In the genomic region with DNA sequence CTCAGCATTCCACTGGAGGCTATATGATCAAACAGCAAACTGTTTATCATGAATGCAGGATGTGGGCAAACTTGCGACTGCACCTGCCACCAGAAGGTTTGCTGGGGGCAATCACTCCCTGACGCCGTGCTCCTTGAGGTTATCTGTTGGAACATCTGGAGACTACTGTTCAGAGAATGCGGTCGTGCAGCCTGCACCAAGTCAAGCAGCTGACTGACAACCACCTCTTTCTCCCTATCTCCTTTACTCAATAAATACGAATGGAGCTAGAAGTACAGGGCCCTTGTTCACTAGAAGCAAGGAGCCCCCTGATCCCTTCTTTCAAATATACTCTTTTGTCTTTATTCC, we compare ENCODE assay signal across 27 cellular contexts.
"Had no signal": no experiment of that assay in that cellular context is flagged by ENCODE, and none has a peak within 500 bp of the region (broad histone marks: within the 10 kb centered on the region; RNA-seq: fewer than 3 reads in every experiment).

No MANE protein-coding gene starts in this region.

- DNase-seq: activated B cell treated with CpG ODN at 0.5 μM for 24 hours; activated CD4-positive, alpha-beta memory T cell treated with anti-CD3 and anti-CD28 coated beads, Interleukin-2, amount 10 ng/mL, durations not matched to agents 7 days and 5 days; activated CD4-positive, alpha-beta T cell treated with anti-CD3 and anti-CD28 coated beads for 4 hours; activated CD4-positive, CD25-positive, alpha-beta regulatory T cell treated with anti-CD3 and anti-CD28 coated beads, Interleukin-2, amount 50 U/mL, for 72 hours; activated CD8-positive, alpha-beta memory T cell treated with anti-CD3 and anti-CD28 coated beads for 24 hours; activated CD8-positive, alpha-beta memory T cell treated with anti-CD3 and anti-CD28 coated beads, Interleukin-2, amount 10 ng/mL, durations not matched to agents 7 days and 5 days; activated CD8-positive, alpha-beta memory T cell treated with anti-CD3 and anti-CD28 coated beads, Interleukin-2, amount 50 U/mL, for 48 hours; activated effector memory CD4-positive, alpha-beta T cell treated with Interleukin-2 at 50 U/mL for 16 hours; activated naive CD4-positive, alpha-beta T cell treated with anti-CD3 and anti-CD28 coated beads, Interleukin-2, amount 10 ng/mL, durations not matched to agents 7 days and 5 days; activated T-cell treated with anti-CD3 and anti-CD28 coated beads, Interleukin-2, amount 50 U/mL, for 48 hours; amygdala; NCI-H1092; NCI-H1436 treated with DMSO at 0.1 percent for 48 hours; NCI-H2107; NCI-H2171; NCI-H510A; Right ventricle myocardium superior; SW 1271; T-helper 1 cell; T-helper 2 cell; T-helper 9 cell had no signal

- H3K4me3 ChIP-seq: ascending aorta, cardiac muscle cell had no signal

- H3K27me3 ChIP-seq: ascending aorta, cardiac muscle cell had no signal

- H3K27ac ChIP-seq: ascending aorta, cardiac muscle cell, RWPE1, VCaP had no signal

- H3K27me3 Mint-ChIP-seq: activated B cell treated with CpG ODN at 0.5 μM for 24 hours; activated CD4-positive, alpha-beta memory T cell treated with anti-CD3 and anti-CD28 coated beads, Interleukin-2, amount 10 ng/mL, durations not matched to agents 7 days and 5 days; activated CD8-positive, alpha-beta memory T cell treated with anti-CD3 and anti-CD28 coated beads, Interleukin-2, amount 10 ng/mL, durations not matched to agents 7 days and 5 days; activated naive CD4-positive, alpha-beta T cell treated with anti-CD3 and anti-CD28 coated beads, Interleukin-2, amount 10 ng/mL, durations not matched to agents 7 days and 5 days; activated naive CD8-positive, alpha-beta T cell had no signal

- H3K27ac Mint-ChIP-seq: activated B cell treated with CpG ODN at 0.5 μM for 24 hours; activated CD4-positive, alpha-beta memory T cell treated with anti-CD3 and anti-CD28 coated beads, Interleukin-2, amount 10 ng/mL, durations not matched to agents 7 days and 5 days; activated CD8-positive, alpha-beta memory T cell treated with anti-CD3 and anti-CD28 coated beads, Interleukin-2, amount 10 ng/mL, durations not matched to agents 7 days and 5 days; activated naive CD4-positive, alpha-beta T cell treated with anti-CD3 and anti-CD28 coated beads, Interleukin-2, amount 10 ng/mL, durations not matched to agents 7 days and 5 days; activated naive CD8-positive, alpha-beta T cell had no signal

- H3K36me3 ChIP-seq: ascending aorta, cardiac muscle cell had no signal

- H3K4me1 Mint-ChIP-seq: activated B cell treated with CpG ODN at 0.5 μM for 24 hours; activated CD4-positive, alpha-beta memory T cell treated with anti-CD3 and anti-CD28 coated beads, Interleukin-2, amount 10 ng/mL, durations not matched to agents 7 days and 5 days; activated CD8-positive, alpha-beta memory T cell treated with anti-CD3 and anti-CD28 coated beads, Interleukin-2, amount 10 ng/mL, durations not matched to agents 7 days and 5 days; activated naive CD4-positive, alpha-beta T cell treated with anti-CD3 and anti-CD28 coated beads, Interleukin-2, amount 10 ng/mL, durations not matched to agents 7 days and 5 days had no signal

- H3K9me3 ChIP-seq: ascending aorta had no signal

- H3K4me3 Mint-ChIP-seq: activated B cell treated with CpG ODN at 0.5 μM for 24 hours; activated CD4-positive, alpha-beta memory T cell treated with anti-CD3 and anti-CD28 coated beads, Interleukin-2, amount 10 ng/mL, durations not matched to agents 7 days and 5 days; activated CD8-positive, alpha-beta memory T cell treated with anti-CD3 and anti-CD28 coated beads, Interleukin-2, amount 10 ng/mL, durations not matched to agents 7 days and 5 days; activated naive CD4-positive, alpha-beta T cell treated with anti-CD3 and anti-CD28 coated beads, Interleukin-2, amount 10 ng/mL, durations not matched to agents 7 days and 5 days; activated naive CD8-positive, alpha-beta T cell had no signal

- ATAC-seq: activated CD8-positive, alpha-beta memory T cell treated with anti-CD3 and anti-CD28 coated beads, Interleukin-2, amount 10 ng/mL, durations not matched to agents 7 days and 5 days; Panc1 had no signal

- H3K36me3 Mint-ChIP-seq: activated CD8-positive, alpha-beta memory T cell treated with anti-CD3 and anti-CD28 coated beads, Interleukin-2, amount 10 ng/mL, durations not matched to agents 7 days and 5 days; activated naive CD4-positive, alpha-beta T cell treated with anti-CD3 and anti-CD28 coated beads, Interleukin-2, amount 10 ng/mL, durations not matched to agents 7 days and 5 days; activated naive CD8-positive, alpha-beta T cell had no signal

- H3K4me1 ChIP-seq: ascending aorta had no signal
